Comparison of ENCODE assay signal across 1 cellular context in the genomic region with DNA sequence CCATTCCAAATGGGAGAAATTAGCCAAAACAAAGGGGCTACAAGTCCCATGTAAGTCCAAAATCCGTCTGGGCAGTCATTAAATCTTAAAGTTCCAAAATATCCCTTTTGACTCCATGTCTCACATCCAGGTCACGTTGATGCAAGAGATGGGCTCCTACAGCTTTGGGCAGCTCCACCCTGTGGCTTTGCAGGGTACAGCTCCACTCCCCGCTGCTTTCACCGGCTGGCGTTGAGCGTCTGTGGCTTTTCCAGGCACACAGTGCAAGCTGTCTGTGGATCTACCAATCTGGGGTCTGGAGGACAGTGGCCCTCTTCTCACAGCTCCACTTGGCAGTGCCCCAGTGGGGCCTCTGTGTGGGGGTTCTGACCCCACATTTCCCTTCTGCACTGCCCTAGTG.
TF ChIP-seq lines count a peak whose summit lies in the region.

No MANE protein-coding gene starts in this region.

TF ChIP-seq in SK-N-SH treated with all-trans-retinoic acid at 6 μM for 48 hours, 23 proteins besides CTCF, POLR2A, EP300 and RAD21 (continued from another document):
- TF ChIP-seq, protein P1, sequence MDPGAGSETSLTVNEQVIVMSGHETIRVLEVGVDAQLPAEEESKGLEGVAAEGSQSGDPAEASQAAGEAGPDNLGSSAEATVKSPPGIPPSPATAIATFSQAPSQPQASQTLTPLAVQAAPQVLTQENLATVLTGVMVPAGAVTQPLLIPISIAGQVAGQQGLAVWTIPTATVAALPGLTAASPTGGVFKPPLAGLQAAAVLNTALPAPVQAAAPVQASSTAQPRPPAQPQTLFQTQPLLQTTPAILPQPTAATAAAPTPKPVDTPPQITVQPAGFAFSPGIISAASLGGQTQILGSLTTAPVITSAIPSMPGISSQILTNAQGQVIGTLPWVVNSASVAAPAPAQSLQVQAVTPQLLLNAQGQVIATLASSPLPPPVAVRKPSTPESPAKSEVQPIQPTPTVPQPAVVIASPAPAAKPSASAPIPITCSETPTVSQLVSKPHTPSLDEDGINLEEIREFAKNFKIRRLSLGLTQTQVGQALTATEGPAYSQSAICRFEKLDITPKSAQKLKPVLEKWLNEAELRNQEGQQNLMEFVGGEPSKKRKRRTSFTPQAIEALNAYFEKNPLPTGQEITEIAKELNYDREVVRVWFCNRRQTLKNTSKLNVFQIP (CRISPR knock-in tag; IDR thresholded peaks at IDR 0.05; ENCODE audit: borderline replicate concordance, low read depth): no peak
- TF ChIP-seq ZFP30 (CRISPR knock-in tag; IDR thresholded peaks at IDR 0.05) (no peak), BACH2 (CRISPR knock-in tag; IDR thresholded peaks at IDR 0.05; ENCODE audit: borderline replicate concordance) (no peak), ZNF565 (CRISPR knock-in tag; conservative IDR thresholded peaks at IDR 0.05; ENCODE audit: low read depth) (no peak), ZNF70 (CRISPR knock-in tag; IDR thresholded peaks at IDR 0.05) (no peak), PPARA (CRISPR knock-in tag; IDR thresholded peaks at IDR 0.05; ENCODE audit: borderline replicate concordance) (no peak), RARB (CRISPR knock-in tag; IDR thresholded peaks at IDR 0.05) (no peak), OSR1 (CRISPR knock-in tag; IDR thresholded peaks at IDR 0.05) (no peak)
- TF ChIP-seq, protein P2, sequence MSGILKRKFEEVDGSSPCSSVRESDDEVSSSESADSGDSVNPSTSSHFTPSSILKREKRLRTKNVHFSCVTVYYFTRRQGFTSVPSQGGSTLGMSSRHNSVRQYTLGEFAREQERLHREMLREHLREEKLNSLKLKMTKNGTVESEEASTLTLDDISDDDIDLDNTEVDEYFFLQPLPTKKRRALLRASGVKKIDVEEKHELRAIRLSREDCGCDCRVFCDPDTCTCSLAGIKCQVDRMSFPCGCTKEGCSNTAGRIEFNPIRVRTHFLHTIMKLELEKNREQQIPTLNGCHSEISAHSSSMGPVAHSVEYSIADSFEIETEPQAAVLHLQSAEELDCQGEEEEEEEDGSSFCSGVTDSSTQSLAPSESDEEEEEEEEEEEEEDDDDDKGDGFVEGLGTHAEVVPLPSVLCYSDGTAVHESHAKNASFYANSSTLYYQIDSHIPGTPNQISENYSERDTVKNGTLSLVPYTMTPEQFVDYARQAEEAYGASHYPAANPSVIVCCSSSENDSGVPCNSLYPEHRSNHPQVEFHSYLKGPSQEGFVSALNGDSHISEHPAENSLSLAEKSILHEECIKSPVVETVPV (CRISPR knock-in tag; IDR thresholded peaks at IDR 0.05): no peak
